Comparison of ENCODE assay signal across 1 cellular context in genomic region chr4:168129046-168129772, GRCh38.
TF ChIP-seq lines count a peak whose summit lies in the region.

No MANE protein-coding gene starts in this region.

TF ChIP-seq in SK-N-SH treated with all-trans-retinoic acid at 6 μM for 48 hours, 23 proteins besides CTCF, POLR2A, EP300 and RAD21 (continued from another document):
- TF ChIP-seq POU6F1 (CRISPR knock-in tag; IDR thresholded peaks at IDR 0.05; ENCODE audit: borderline replicate concordance, low read depth) (no peak), PPARA (CRISPR knock-in tag; IDR thresholded peaks at IDR 0.05; ENCODE audit: borderline replicate concordance) (no peak), RARB (CRISPR knock-in tag; IDR thresholded peaks at IDR 0.05) (no peak), ZFP3 (CRISPR knock-in tag; IDR thresholded peaks at IDR 0.05) (no peak), ZFP30 (CRISPR knock-in tag; IDR thresholded peaks at IDR 0.05) (no peak), CREB5 (CRISPR knock-in tag; IDR thresholded peaks at IDR 0.05; ENCODE audit: low read depth) (no peak)
TF ChIP-seq in SK-N-SH treated with all-trans-retinoic acid at 6 μM for 48 hours: peak in this region for 0.
